In genomic region chr10:113007343-113007771, GRCh38 we compare ENCODE assay signal across 9 cellular contexts. TPM values are rescaled to one million over a fixed set of nuclear protein-coding genes. Genes with fewer than 3 reads are reported as not detected.
A peak's percentile ranks its signal among the peaks of the same experiment; 100 is the strongest.
DNase-seq lines count a peak whose midpoint lies in the region; ATAC-seq and TF ChIP-seq lines count a peak whose summit lies in the region.
"Had no signal": no experiment of that assay in that cellular context is flagged by ENCODE, and none has a peak within 500 bp of the region (broad histone marks: within the 10 kb centered on the region; RNA-seq: fewer than 3 reads in every experiment).

No MANE protein-coding gene starts in this region.

- peak; percentile 87 to 88 for ATAC-seq in activated CD4-positive, CD25-positive, alpha-beta regulatory T cell treated with anti-CD3 and anti-CD28 coated beads, Interleukin-2, amount 50 U/mL, for 24 hours
- ATAC-seq in stimulated activated naive CD8-positive, alpha-beta T cell treated with anti-CD3 and anti-CD28 coated beads, Interleukin-15, Interleukin-2, amounts not matched to agents 100 U/mL and 50 U/mL, for 24 hours: peak; percentile 96
- ATAC-seq in GM21423 (IDR thresholded peaks at IDR 0.05; ENCODE audit: unreplicated experiment): no peak

- H3K27ac ChIP-seq in hepatocyte: no peak overlapping the region
- H3K27ac ChIP-seq: thyroid gland had no signal

- peaks cover 100% of the 10 kb centered on the region for H3K79me2 ChIP-seq in hepatocyte

- 36% methylated on average over 4 of the region's 4 CpGs for WGBS in hepatocyte (ENCODE audit: low lambda C conversion rate, missing lambda C conversion rate)

- H3K27me3 ChIP-seq in hepatocyte: no peaks in the 10 kb centered on the region
- H3K27me3 ChIP-seq: thyroid gland had no signal

- peaks cover 22% of the 10 kb centered on the region for H3K4me1 ChIP-seq in hepatocyte (ENCODE audit: insufficient read depth)

- H3K4me3 ChIP-seq in hepatocyte: no peak overlapping the region
- H3K4me3 ChIP-seq: thyroid gland had no signal

- peaks cover 95% of the 10 kb centered on the region for H4K20me1 ChIP-seq in hepatocyte (ENCODE audit: insufficient read depth, poor library complexity, severe bottlenecking)

- peak overlapping the region; percentile 49 for H3K4me2 ChIP-seq in hepatocyte

- no peak for TF ChIP-seq CTCF in hepatocyte (IDR thresholded peaks at IDR 0.05; ENCODE audit: poor library complexity)

- H3K9me3 ChIP-seq in hepatocyte (ENCODE audit: low read depth): no peaks in the 10 kb centered on the region
- H3K9me3 ChIP-seq: thyroid gland had no signal

- no peak overlapping the region for H2AFZ ChIP-seq in hepatocyte

- DNase-seq in activated CD4-positive, CD25-positive, alpha-beta regulatory T cell treated with anti-CD3 and anti-CD28 coated beads, Interleukin-2, amount 50 U/mL, for 72 hours: no peak
- peak; percentile 28 for DNase-seq in activated CD8-positive, alpha-beta memory T cell treated with anti-CD3 and anti-CD28 coated beads, Interleukin-2, amount 50 U/mL, for 4 hours
- DNase-seq in hepatocyte (ENCODE audit: low spot score) (no peak), NCI-H2107 (lab: John Stamatoyannopoulos, UW) (no peak), NCI-H446 (lab: John Stamatoyannopoulos, UW) (no peak)
- DNase-seq in stimulated activated naive CD8-positive, alpha-beta T cell treated with anti-CD3 and anti-CD28 coated beads, Interleukin-15, Interleukin-2, amounts not matched to agents 100 U/mL and 50 U/mL, for 24 hours: peak; percentile 34
- DNase-seq: thyroid gland had no signal

- H3K9me2 ChIP-seq in hepatocyte (replicated peaks; ENCODE audit: insufficient read depth): no peaks in the 10 kb centered on the region

- no peaks in the 10 kb centered on the region for H3K36me3 ChIP-seq in hepatocyte (replicated peaks; ENCODE audit: insufficient read depth, low read depth)
- H3K36me3 ChIP-seq: thyroid gland had no signal

RNA-seq across cellular contexts. Expression of gene TCF7L2, which starts 57.3 kb away (rescaled TPM):
- 14.8 and 18.7 TPM in 2 replicates for total RNA-seq in hepatocyte
- polyA plus RNA-seq in hepatocyte: 28.8 and 34.1 TPM in 2 replicates

Comparison
In these comparisons a context has a peak if more than half of its experiments do, and no peak if none do; other contexts are left out.
1. DNase-seq: peak in activated CD8-positive, alpha-beta memory T cell treated with anti-CD3 and anti-CD28 coated beads, Interleukin-2, amount 50 U/mL, for 4 hours (single experiment) and stimulated activated naive CD8-positive, alpha-beta T cell treated with anti-CD3 and anti-CD28 coated beads, Interleukin-15, Interleukin-2, amounts not matched to agents 100 U/mL and 50 U/mL, for 24 hours (single experiment); none in activated CD4-positive, CD25-positive, alpha-beta regulatory T cell treated with anti-CD3 and anti-CD28 coated beads, Interleukin-2, amount 50 U/mL, for 72 hours (single experiment), hepatocyte (single experiment), NCI-H2107 (single experiment) and NCI-H446 (0 of 2).